ENCODE assay signal across 8 cellular contexts in the genomic region with DNA sequence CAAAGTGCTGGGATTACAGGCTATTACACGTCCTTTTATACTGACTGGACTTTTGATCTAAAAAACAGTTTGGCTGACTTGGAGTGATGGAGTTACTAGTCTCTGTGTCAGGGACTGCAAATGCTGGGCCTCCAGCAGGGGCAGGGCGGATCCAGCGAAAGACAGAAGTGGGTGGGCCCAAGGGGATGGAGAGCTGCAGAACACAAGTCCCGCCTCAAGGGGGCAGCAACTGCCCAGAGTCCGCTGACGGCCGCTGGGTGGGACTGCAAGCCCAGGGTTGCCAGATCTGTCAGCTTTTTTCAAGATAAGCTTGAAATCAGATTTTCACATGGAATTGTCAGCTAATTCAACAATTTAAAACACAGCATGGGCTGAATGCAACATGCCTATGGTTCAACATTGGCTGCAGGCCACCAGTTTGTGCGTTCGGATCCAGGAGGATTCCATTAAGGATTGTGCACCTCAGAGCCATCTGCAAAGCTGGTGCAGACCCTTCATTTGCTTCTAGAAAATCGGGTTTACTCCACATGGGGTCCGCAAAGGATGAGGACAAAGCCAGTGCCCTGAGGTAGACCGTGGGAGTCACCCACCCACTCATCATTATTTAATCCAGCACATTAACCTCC. TPM values are rescaled to one million over a fixed set of nuclear protein-coding genes. Genes with fewer than 3 reads are reported as not detected.
DNase-seq lines count a peak whose midpoint lies in the region; TF ChIP-seq lines count a peak whose summit lies in the region.

No MANE protein-coding gene starts in this region.

- H2AK5ac ChIP-seq in neuronal stem cell (ENCODE audit: low read depth, low read length), result no peak overlapping the region

- POLR2A ChIA-PET in HEK293 (lab: Yijun Ruan, JAX), result interaction anchor here (0.5 to 3.4 kb wide), 8 partner anchors 9 to 737 kb away, joined by 3 to 30 read pairs (median 4); partner anchors contain the start of genes MTFR1L, PAFAH2 and PAQR7

- H4K91ac ChIP-seq in neuronal stem cell (ENCODE audit: low read depth, low read length, poor library complexity), result no peak overlapping the region

- no peak overlapping the region for H3K4me2 ChIP-seq in neuronal stem cell (ENCODE audit: insufficient read depth, low read length, poor library complexity, severe bottlenecking)

- peaks cover 3% of the 10 kb centered on the region for H3K79me1 ChIP-seq in neuronal stem cell (ENCODE audit: low read depth, low read length)

- no peak overlapping the region for H2BK5ac ChIP-seq in neuronal stem cell (ENCODE audit: low read length)

- peaks cover 6 to 51% of the 10 kb centered on the region in 2 experiments for H3K36me3 ChIP-seq in HEK293 (ENCODE audit: control insufficient read depth in 2 of 2, insufficient read depth in 1 of 2, low read length in 2 of 2)
- peaks cover 31 to 76% of the 10 kb centered on the region in 2 donors for H3K36me3 ChIP-seq in neuronal stem cell (replicated peaks in 1 of 2; ENCODE audit: control insufficient read depth in 2 of 2, insufficient read depth in 2 of 2, low read length in 2 of 2)

- no peaks in the 10 kb centered on the region for H3K27me3 ChIP-seq in neuronal stem cell (ENCODE audit: control insufficient read depth in 3 of 3, insufficient read depth in 3 of 3, low read depth in 1 of 3, low read length in 3 of 3)

- TF ChIP-seq CTCF in HEK293 (tag by site-specific recombination; IDR thresholded peaks at IDR 0.05) (peak; percentile 97), NB4 (IDR thresholded peaks at IDR 0.05; ENCODE audit: low read depth, low read length) (peak; percentile 91), fibroblast of pulmonary artery (IDR thresholded peaks at IDR 0.05; ENCODE audit: low read length, missing control alignments) (peak; percentile 98)

- H3K18ac ChIP-seq in neuronal stem cell (ENCODE audit: low read length), result no peak overlapping the region

- WGBS in neuronal stem cell (ENCODE audit: extremely low coverage in 2 of 2, insufficient read length in 2 of 2, insufficient replicate concordance in 1 of 2), 2 donors, result no CpG with 5 or more reads among the region's 12 CpGs

- no peak for TF ChIP-seq POLR2A in NB4 (IDR thresholded peaks at IDR 0.05; ENCODE audit: extremely low read depth, insufficient read length)

- H2BK15ac ChIP-seq in neuronal stem cell (ENCODE audit: low read length), result no peak overlapping the region

- no peak overlapping the region for H3K27ac ChIP-seq in HEK293 (ENCODE audit: extremely low read depth, low read depth, low read length)
- H3K27ac ChIP-seq in neuronal stem cell (replicated peaks; ENCODE audit: low read length), result no peak overlapping the region

- no peak overlapping the region for H3K14ac ChIP-seq in neuronal stem cell (ENCODE audit: low read length)

- no peak overlapping the region for H2BK12ac ChIP-seq in neuronal stem cell (ENCODE audit: low read length)

- H3K4me3 ChIP-seq in HEK293 (ENCODE audit: low read depth, low read length), result no peak overlapping the region
- no peak overlapping the region for H3K4me3 ChIP-seq in NB4 (ENCODE audit: low read depth, low read length)
- H3K4me3 ChIP-seq in fibroblast of pulmonary artery (replicated peaks; ENCODE audit: low read depth, low read length), result no peak overlapping the region
- no peak overlapping the region for H3K4me3 ChIP-seq in neuronal stem cell (ENCODE audit: low read length in 2 of 2)

- H4K8ac ChIP-seq in neuronal stem cell (ENCODE audit: low read depth, low read length), result no peak overlapping the region

- H3K4me1 ChIP-seq in HEK293 (ENCODE audit: control insufficient read depth, insufficient read depth, low read length) (no peaks in the 10 kb centered on the region), neuronal stem cell (ENCODE audit: control insufficient read depth in 2 of 2, insufficient read depth in 1 of 2, low read depth in 1 of 2, low read length in 2 of 2) (peaks cover 18 to 25% of the 10 kb centered on the region in 2 donors)

- H3K23ac ChIP-seq in neuronal stem cell (ENCODE audit: low read depth, low read length, poor library complexity), result no peak overlapping the region

- H3K9me3 ChIP-seq in HEK293 (ENCODE audit: control insufficient read depth, insufficient read depth, low read depth, low read length) (no peaks in the 10 kb centered on the region), neuronal stem cell (replicated peaks in 1 of 2; ENCODE audit: control insufficient read depth in 2 of 2, insufficient read depth in 1 of 2, low read depth in 1 of 2, low read length in 2 of 2) (no peaks in the 10 kb centered on the region)

- CTCF ChIA-PET in HEK293 (lab: Yijun Ruan, JAX), result interaction anchor here (0.5 to 4.3 kb wide), 42 partner anchors 9 to 638 kb away, joined by 3 to 86 read pairs (median 4); partner anchors contain the start of genes EXTL1, PAFAH2 and STMN1

- H2AFZ ChIP-seq in neuronal stem cell (ENCODE audit: low read length), result no peak overlapping the region

- DNase-seq in ELF-1 (ENCODE audit: low read depth, low spot score) (peak; percentile 97), NB4 (ENCODE audit: low read depth) (peak; percentile 90), SIG-M5 treated with dmso at 0.1 percent for 504 hours (lab: John Stamatoyannopoulos, UW; ENCODE audit: unreplicated experiment) (peak; percentile 90), fibroblast of pulmonary artery (ENCODE audit: low read depth) (peak; percentile 94), neuronal stem cell (ENCODE audit: low spot score) (peak; percentile 89), stromal cell of bone marrow (ENCODE audit: low read depth) (peak; percentile 83)
- DNase-seq in activated effector memory CD4-positive, alpha-beta T cell treated with Interleukin-2 at 50 U/mL for 16 hours, result peak; percentile 85

- H2BK120ac ChIP-seq in neuronal stem cell (ENCODE audit: low read depth, low read length), result no peak overlapping the region

- H3K4ac ChIP-seq in neuronal stem cell (ENCODE audit: low read length), result no peak overlapping the region

- H3K9ac ChIP-seq in neuronal stem cell (ENCODE audit: low read depth, low read length, poor library complexity), result no peak overlapping the region

TF ChIP-seq in HEK293, 187 proteins besides CTCF, POLR2A, EP300 and RAD21 (continues in another document):
- no peak for TF ChIP-seq GLI2 (tag by site-specific recombination; IDR thresholded peaks at IDR 0.05; ENCODE audit: borderline replicate concordance, low read depth)
- TF ChIP-seq ZNF214 (tag by site-specific recombination; IDR thresholded peaks at IDR 0.05; ENCODE audit: borderline replicate concordance), result no peak
- peak; percentile 62; the same call in 1 of the 2 replicates for TF ChIP-seq ZFHX2 (tag by site-specific recombination; conservative IDR thresholded peaks at IDR 0.05)
- peak; percentile 76 for TF ChIP-seq ZXDB (tag by site-specific recombination; IDR thresholded peaks at IDR 0.05)
- peak; percentile 73 for TF ChIP-seq SP2 (tag by site-specific recombination; IDR thresholded peaks at IDR 0.05)
- peak; percentile 44; the same call in 1 of the 2 replicates for TF ChIP-seq KLF7 (tag by site-specific recombination; IDR thresholded peaks at IDR 0.05; ENCODE audit: borderline replicate concordance)
- TF ChIP-seq ZSCAN30 (tag by site-specific recombination; IDR thresholded peaks at IDR 0.05), result 0 out of 2 replicates have a peak, but pooled peaks have one; percentile 20
- TF ChIP-seq, protein P1, sequence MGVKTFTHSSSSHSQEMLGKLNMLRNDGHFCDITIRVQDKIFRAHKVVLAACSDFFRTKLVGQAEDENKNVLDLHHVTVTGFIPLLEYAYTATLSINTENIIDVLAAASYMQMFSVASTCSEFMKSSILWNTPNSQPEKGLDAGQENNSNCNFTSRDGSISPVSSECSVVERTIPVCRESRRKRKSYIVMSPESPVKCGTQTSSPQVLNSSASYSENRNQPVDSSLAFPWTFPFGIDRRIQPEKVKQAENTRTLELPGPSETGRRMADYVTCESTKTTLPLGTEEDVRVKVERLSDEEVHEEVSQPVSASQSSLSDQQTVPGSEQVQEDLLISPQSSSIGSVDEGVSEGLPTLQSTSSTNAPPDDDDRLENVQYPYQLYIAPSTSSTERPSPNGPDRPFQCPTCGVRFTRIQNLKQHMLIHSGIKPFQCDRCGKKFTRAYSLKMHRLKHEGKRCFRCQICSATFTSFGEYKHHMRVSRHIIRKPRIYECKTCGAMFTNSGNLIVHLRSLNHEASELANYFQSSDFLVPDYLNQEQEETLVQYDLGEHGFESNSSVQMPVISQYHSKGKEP (tag by site-specific recombination; IDR thresholded peaks at IDR 0.05), result peak; percentile 18; the same call in 1 of the 2 replicates
- peak; percentile 74; the same call in 1 of the 2 replicates for TF ChIP-seq ZNF600 (tag by site-specific recombination; IDR thresholded peaks at IDR 0.05)
- TF ChIP-seq EGR2 (tag by site-specific recombination; IDR thresholded peaks at IDR 0.05; ENCODE audit: low read depth), result peak; percentile 44; the same call in 1 of the 2 replicates
- TF ChIP-seq ZNF660 (tag by site-specific recombination; IDR thresholded peaks at IDR 0.05), result peak; percentile 83
- TF ChIP-seq ZFP69B (tag by site-specific recombination; IDR thresholded peaks at IDR 0.05), result peak; percentile 93
- TF ChIP-seq ZFP37 (tag by site-specific recombination; IDR thresholded peaks at IDR 0.05), result no peak
- peak; percentile 74 for TF ChIP-seq KLF9 (tag by site-specific recombination; IDR thresholded peaks at IDR 0.05; ENCODE audit: low read depth)
- TF ChIP-seq ZNF2 (tag by site-specific recombination; IDR thresholded peaks at IDR 0.05), result no peak
- TF ChIP-seq ZNF629 (tag by site-specific recombination; IDR thresholded peaks at IDR 0.05), result peak; percentile 20; the same call in 1 of the 2 replicates
- peak; percentile 42; the same call in 1 of the 2 replicates for TF ChIP-seq ZNF121 (tag by site-specific recombination; IDR thresholded peaks at IDR 0.05)
- peak; percentile 55; the same call in 1 of the 2 replicates for TF ChIP-seq KLF1 (tag by site-specific recombination; IDR thresholded peaks at IDR 0.05)
- peak; percentile 92 for TF ChIP-seq ZNF692 (tag by site-specific recombination; IDR thresholded peaks at IDR 0.05)

RNA-seq across cellular contexts. Expression of gene STMN1, which starts 10.7 kb away (rescaled TPM):
- polyA plus RNA-seq in neuronal stem cell (2013, experiment 1 of 2), result 714 TPM
- 708 TPM for polyA plus RNA-seq in neuronal stem cell (2013, experiment 2 of 2)

RNA-seq across cellular contexts. Expression of gene PAQR7, which starts 20.0 kb away (rescaled TPM):
- 2.4 TPM for polyA plus RNA-seq in neuronal stem cell (2013, experiment 1 of 2)
- polyA plus RNA-seq in neuronal stem cell (2013, experiment 2 of 2), result 2.3 TPM

RNA-seq across cellular contexts. Expression of gene AUNIP, which starts 36.2 kb away (rescaled TPM):
- polyA plus RNA-seq in neuronal stem cell (2013, experiment 1 of 2), result 7.6 TPM
- 7.3 TPM for polyA plus RNA-seq in neuronal stem cell (2013, experiment 2 of 2)
